In the genomic region with DNA sequence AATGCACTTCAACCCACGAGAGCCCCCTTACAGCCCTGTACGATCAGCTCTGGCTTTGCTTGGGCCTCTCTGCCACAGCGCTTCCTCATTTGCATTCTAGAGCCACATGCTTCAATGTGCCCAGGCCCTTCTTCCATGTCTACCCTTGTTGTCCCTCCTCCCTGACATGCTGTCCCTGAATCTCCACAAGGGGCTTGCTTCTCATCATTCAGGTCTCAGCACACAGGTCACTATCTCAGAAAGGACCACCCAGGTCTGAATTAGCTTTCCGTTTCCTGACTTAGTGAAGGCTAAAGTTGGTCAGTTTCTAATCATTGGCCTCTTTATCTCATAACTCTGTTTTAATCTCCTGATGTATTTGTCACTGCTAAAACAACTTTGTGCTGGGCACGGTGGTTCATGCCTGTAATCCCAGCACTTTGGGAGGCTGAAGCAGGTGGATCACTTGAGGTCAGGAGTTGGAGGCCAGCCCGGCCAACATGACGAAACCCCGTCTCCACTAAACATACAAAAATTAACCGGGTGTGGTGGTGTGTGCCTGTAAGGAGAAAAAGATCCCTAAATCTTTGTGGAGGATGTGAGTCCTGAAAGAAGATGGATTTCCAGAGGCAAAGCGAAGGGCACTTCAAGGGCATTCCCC, we compare ENCODE assay signal across 21 cellular contexts. TPM values are rescaled to one million over a fixed set of nuclear protein-coding genes. Genes with fewer than 3 reads are reported as not detected.
"Had no signal": no experiment of that assay in that cellular context is flagged by ENCODE, and none has a peak within 500 bp of the region (broad histone marks: within the 10 kb centered on the region; RNA-seq: fewer than 3 reads in every experiment).

No MANE protein-coding gene starts in this region.

- DNase-seq: effector memory CD4-positive, alpha-beta T cell; esophagus squamous epithelium; foreskin fibroblast; kidney; left colon; naive B cell; occipital lobe; pancreas; right cardiac atrium; small intestine; stimulated activated CD4-positive, alpha-beta T cell treated with anti-CD3 and anti-CD28 coated beads, Interleukin-2, amount 100 ng/mL, for 48 hours; stimulated activated CD8-positive, alpha-beta memory T cell treated with anti-CD3 and anti-CD28 coated beads, Interleukin-4, amount 100 ng/mL, for 48 hours; stimulated activated naive CD8-positive, alpha-beta T cell treated with anti-CD3 and anti-CD28 coated beads, Interleukin-15, Interleukin-2, amounts not matched to agents 100 U/mL and 50 U/mL, for 24 hours; testis had no signal

- H3K4me3 Mint-ChIP-seq: naive B cell; nephron; stimulated activated effector memory CD8-positive, alpha-beta T cell treated with anti-CD3 and anti-CD28 coated beads, Interleukin-12 subunit alpha, Interleukin-12 subunit beta, amount 100 ng/mL, for 72 hours had no signal

- H3K9me3 Mint-ChIP-seq: nephron; stimulated activated effector memory CD8-positive, alpha-beta T cell treated with anti-CD3 and anti-CD28 coated beads, Interleukin-12 subunit alpha, Interleukin-12 subunit beta, amount 100 ng/mL, for 72 hours had no signal

- H3K27ac Mint-ChIP-seq: nephron, progenitor cell of endocrine pancreas had no signal

- H3K27me3 Mint-ChIP-seq: naive B cell had no signal

- H3K4me1 Mint-ChIP-seq: naive B cell had no signal

- H3K4me3 ChIP-seq: esophagus squamous epithelium, pancreas, testis, tibial nerve had no signal

- H3K36me3 ChIP-seq: esophagus squamous epithelium, pancreas, tibial nerve had no signal

- H3K9me3 ChIP-seq: esophagus squamous epithelium, pancreas, testis had no signal

- H3K36me3 Mint-ChIP-seq: naive B cell; stimulated activated effector memory CD8-positive, alpha-beta T cell treated with anti-CD3 and anti-CD28 coated beads, Interleukin-12 subunit alpha, Interleukin-12 subunit beta, amount 100 ng/mL, for 72 hours had no signal

- ATAC-seq: left colon; pancreas; right cardiac atrium; stimulated activated effector memory CD8-positive, alpha-beta T cell treated with anti-CD3 and anti-CD28 coated beads, Interleukin-12 subunit alpha, Interleukin-12 subunit beta, amount 100 ng/mL, for 72 hours; stimulated activated naive CD8-positive, alpha-beta T cell treated with anti-CD3 and anti-CD28 coated beads, Interleukin-15, Interleukin-2, amounts not matched to agents 100 U/mL and 50 U/mL, for 24 hours had no signal

- H3K27me3 ChIP-seq: esophagus squamous epithelium, pancreas, testis, tibial nerve had no signal

- H3K4me1 ChIP-seq: pancreas, testis, tibial nerve had no signal

- H3K27ac ChIP-seq: epithelial cell of prostate, esophagus squamous epithelium, pancreas, testis, tibial nerve had no signal

RNA-seq across cellular contexts. Expression of gene SLC34A2, which starts 17.9 kb away (rescaled TPM):
- total RNA-seq: left colon, subcutaneous adipose tissue, tibial nerve had no signal
- polyA plus RNA-seq: right cardiac atrium, urinary bladder had no signal
